ENCODE assay signal across 19 cellular contexts in genomic region chr21:25412090-25412489, GRCh38.
DNase-seq lines count a peak whose midpoint lies in the region; ATAC-seq, FAIRE-seq and TF ChIP-seq lines count a peak whose summit lies in the region.
"Had no signal": no experiment of that assay in that cellular context is flagged by ENCODE, and none has a peak within 500 bp of the region (broad histone marks: within the 10 kb centered on the region; RNA-seq: fewer than 3 reads in every experiment).

No MANE protein-coding gene starts in this region.

- H3K4me3 ChIP-seq in GM23248 (no peak overlapping the region), mesenchymal stem cell (ENCODE audit: insufficient read depth in 1 of 2, low read depth in 1 of 2, low read length in 2 of 2) (no peak overlapping the region)
- H3K4me3 ChIP-seq: Peyer's patch had no signal

- H3K27ac ChIP-seq in GM23248 (no peak overlapping the region), mesenchymal stem cell (ENCODE audit: low read length, poor library complexity, severe bottlenecking) (no peak overlapping the region)
- H3K27ac ChIP-seq: Peyer's patch had no signal

- H4K8ac ChIP-seq in mesenchymal stem cell (ENCODE audit: low read length) = no peak overlapping the region

- no peak for ATAC-seq in HG03135 (IDR thresholded peaks at IDR 0.05; ENCODE audit: unreplicated experiment)
- ATAC-seq: SK-N-SH treated with all-trans-retinoic acid at 6 μM for 48 hours had no signal

- H2BK12ac ChIP-seq in mesenchymal stem cell (ENCODE audit: low read length in 2 of 2) = no peak overlapping the region

- no peaks in the 10 kb centered on the region for H3F3A ChIP-seq in GM23248 (ENCODE audit: insufficient read depth)

- H3K9me3 ChIP-seq in GM23248 (ENCODE audit: low read depth) (no peaks in the 10 kb centered on the region), mesenchymal stem cell (ENCODE audit: control insufficient read depth, low read length) (peaks cover 4% of the 10 kb centered on the region)
- H3K9me3 ChIP-seq: Peyer's patch had no signal

- FAIRE-seq in H54 (lab: Jason Lieb, UNC) = peak; percentile 33

- H4K91ac ChIP-seq in mesenchymal stem cell (ENCODE audit: low read length) = no peak overlapping the region

- no peaks in the 10 kb centered on the region for H3K9me2 ChIP-seq in GM23248 (ENCODE audit: insufficient read depth)

- no peak overlapping the region for H2BK15ac ChIP-seq in mesenchymal stem cell (ENCODE audit: low read depth, poor library complexity, severe bottlenecking)

- H3K27me3 ChIP-seq in GM23248 (replicated peaks; ENCODE audit: insufficient read depth) = no peaks in the 10 kb centered on the region
- no peaks in the 10 kb centered on the region for H3K27me3 ChIP-seq in mesenchymal stem cell (ENCODE audit: control insufficient read depth in 1 of 2, insufficient read depth in 1 of 2, low read length in 2 of 2)
- H3K27me3 ChIP-seq: Peyer's patch had no signal

- no peak for TF ChIP-seq POLR2A in H54 (IDR thresholded peaks at IDR 0.05; ENCODE audit: low read depth, low read length)

- H2BK5ac ChIP-seq in mesenchymal stem cell (ENCODE audit: low read depth, low read length, poor library complexity, severe bottlenecking) = no peak overlapping the region

- in situ Hi-C loops in GM23248 (cut with MboI) = no loop called here

- no peaks in the 10 kb centered on the region for H3K79me1 ChIP-seq in mesenchymal stem cell (replicated peaks; ENCODE audit: low read length, poor library complexity, severe bottlenecking)

- H3K9ac ChIP-seq in GM23248 = no peak overlapping the region
- H3K9ac ChIP-seq in mesenchymal stem cell (ENCODE audit: low read length) = no peak overlapping the region

- H3K14ac ChIP-seq in mesenchymal stem cell (ENCODE audit: low read length in 2 of 2) = no peak overlapping the region

- no peak overlapping the region for H3K4me2 ChIP-seq in GM23248 (ENCODE audit: unreplicated experiment)
- H3K4me2 ChIP-seq in mesenchymal stem cell (ENCODE audit: low read length, poor library complexity, severe bottlenecking) = no peak overlapping the region

- no peak overlapping the region for H3K4ac ChIP-seq in mesenchymal stem cell (ENCODE audit: low read depth in 1 of 2, low read length in 2 of 2)

- no peaks in the 10 kb centered on the region for H3K36me3 ChIP-seq in GM23248 (ENCODE audit: low read depth)
- H3K36me3 ChIP-seq in mesenchymal stem cell (ENCODE audit: control insufficient read depth in 1 of 2, insufficient read depth in 2 of 2, low read depth in 1 of 2, low read length in 2 of 2) = no peaks in the 10 kb centered on the region
- H3K36me3 ChIP-seq: Peyer's patch had no signal

- no peaks in the 10 kb centered on the region for H4K20me1 ChIP-seq in GM23248 (ENCODE audit: insufficient read depth)

- H3K4me1 ChIP-seq in GM23248 (ENCODE audit: insufficient read depth) (no peaks in the 10 kb centered on the region), mesenchymal stem cell (ENCODE audit: control insufficient read depth, insufficient read depth, low read depth, low read length) (no peaks in the 10 kb centered on the region)
- H3K4me1 ChIP-seq: Peyer's patch had no signal

- H3K23ac ChIP-seq in mesenchymal stem cell (ENCODE audit: low read length in 2 of 2) = no peak overlapping the region

- H2BK120ac ChIP-seq in mesenchymal stem cell (ENCODE audit: low read depth, low read length) = no peak overlapping the region

- H3K18ac ChIP-seq in mesenchymal stem cell (ENCODE audit: low read depth in 1 of 2, low read length in 2 of 2) = no peak overlapping the region

- no peaks in the 10 kb centered on the region for H3K79me2 ChIP-seq in GM23248 (ENCODE audit: insufficient read depth)

- H2AFZ ChIP-seq in GM23248 (no peak overlapping the region), mesenchymal stem cell (ENCODE audit: low read depth, low read length) (no peak overlapping the region)

- peak; percentile 0 for DNase-seq in EH (ENCODE audit: low read depth)
- DNase-seq in H54 (ENCODE audit: insufficient read length, low spot score) = no peak
- peak; percentile 9 for DNase-seq in RPMI7951 (ENCODE audit: low read depth)
- DNase-seq in kidney tubule cell (ENCODE audit: low spot score) = peak; percentile 16
- DNase-seq in GM23248 = no peak
- DNase-seq in mesenchymal stem cell = no peak
- DNase-seq: Calu3; CD4-positive, alpha-beta memory T cell; DMS79 treated with DMSO at 0.1 percent for 48 hours; GF-D8; H7; KG1; NCI-H1092; NCI-H524; Peyer's patch; SHP77 treated with DMSO at 0.1 percent for 48 hours; T-helper 1 cell had no signal

- H2AK5ac ChIP-seq in mesenchymal stem cell (ENCODE audit: low read length, severe bottlenecking) = no peak overlapping the region

Comparison
In these comparisons a context has a peak if more than half of its experiments do, and no peak if none do; other contexts are left out.
1. DNase-seq: peak in EH (single experiment), RPMI7951 (single experiment) and kidney tubule cell (single experiment); none in H54 (single experiment), GM23248 (single experiment) and mesenchymal stem cell (single experiment).